ENCODE assay signal across 18 cellular contexts in the genomic region with DNA sequence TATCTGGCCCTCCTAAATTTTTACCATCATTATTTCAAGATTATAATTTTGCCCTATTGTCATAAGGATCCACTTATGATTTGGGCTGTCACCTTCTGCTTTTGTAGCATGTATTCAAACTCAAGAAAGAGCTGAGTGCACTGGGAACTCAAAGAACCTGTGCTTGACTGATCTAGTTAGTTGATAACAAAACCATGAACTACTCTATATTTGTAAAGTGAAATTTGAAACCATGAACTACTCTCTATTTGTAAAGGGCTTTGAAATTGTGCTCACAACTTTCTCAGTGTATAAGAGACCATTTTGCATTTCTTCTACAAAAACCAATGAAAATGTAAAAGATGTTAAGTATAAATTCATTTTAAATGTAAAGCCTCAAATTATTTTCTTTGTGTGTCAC.
DNase-seq lines count a peak whose midpoint lies in the region; ATAC-seq lines count a peak whose summit lies in the region.
"Had no signal": no experiment of that assay in that cellular context is flagged by ENCODE, and none has a peak within 500 bp of the region (broad histone marks: within the 10 kb centered on the region; RNA-seq: fewer than 3 reads in every experiment).

No MANE protein-coding gene starts in this region.

- ATAC-seq in GM18867 (IDR thresholded peaks at IDR 0.05; ENCODE audit: unreplicated experiment) (peak; percentile 75), HG02870 (IDR thresholded peaks at IDR 0.05; ENCODE audit: unreplicated experiment) (peak; percentile 85), GM19452 (IDR thresholded peaks at IDR 0.05; ENCODE audit: unreplicated experiment) (no peak)
- ATAC-seq: GM12878, WTC11 had no signal

- DNase-seq in DMS53 treated with DMSO at 0.1 percent for 48 hours (lab: John Stamatoyannopoulos, UW; ENCODE audit: unreplicated experiment) (peak; percentile 9), NCI-H774 (lab: John Stamatoyannopoulos, UW) (peak; percentile 22), kidney tubule cell (ENCODE audit: low spot score) (no peak), activated gamma-delta T cell (lab: John Stamatoyannopoulos, UW) (no peak)
- DNase-seq in activated naive CD4-positive, alpha-beta T cell treated with Interleukin-2 at 50 U/mL for 16 hours: no peak
- DNase-seq: activated CD4-positive, alpha-beta memory T cell treated with anti-CD3 and anti-CD28 coated beads for 36 hours; head of caudate nucleus; HFFc6; NCI-H1092 treated with DMSO at 0.1 percent for 48 hours; NCI-H2227 treated with DMSO at 0.1 percent for 48 hours; Peyer's patch; stimulated activated CD4-positive, alpha-beta T cell treated with anti-CD3 and anti-CD28 coated beads, Interleukin-4, amount 100 ng/mL, for 4 hours; upper lobe of left lung had no signal

Comparison
In these comparisons a context has a peak if more than half of its experiments do, and no peak if none do; other contexts are left out.
1. DNase-seq: peak in DMS53 treated with DMSO at 0.1 percent for 48 hours (single experiment) and NCI-H774 (single experiment); none in kidney tubule cell (single experiment), activated naive CD4-positive, alpha-beta T cell treated with Interleukin-2 at 50 U/mL for 16 hours (single experiment) and activated gamma-delta T cell (single experiment).